Comparison of ENCODE assay signal across 7 cellular contexts in the genomic region with DNA sequence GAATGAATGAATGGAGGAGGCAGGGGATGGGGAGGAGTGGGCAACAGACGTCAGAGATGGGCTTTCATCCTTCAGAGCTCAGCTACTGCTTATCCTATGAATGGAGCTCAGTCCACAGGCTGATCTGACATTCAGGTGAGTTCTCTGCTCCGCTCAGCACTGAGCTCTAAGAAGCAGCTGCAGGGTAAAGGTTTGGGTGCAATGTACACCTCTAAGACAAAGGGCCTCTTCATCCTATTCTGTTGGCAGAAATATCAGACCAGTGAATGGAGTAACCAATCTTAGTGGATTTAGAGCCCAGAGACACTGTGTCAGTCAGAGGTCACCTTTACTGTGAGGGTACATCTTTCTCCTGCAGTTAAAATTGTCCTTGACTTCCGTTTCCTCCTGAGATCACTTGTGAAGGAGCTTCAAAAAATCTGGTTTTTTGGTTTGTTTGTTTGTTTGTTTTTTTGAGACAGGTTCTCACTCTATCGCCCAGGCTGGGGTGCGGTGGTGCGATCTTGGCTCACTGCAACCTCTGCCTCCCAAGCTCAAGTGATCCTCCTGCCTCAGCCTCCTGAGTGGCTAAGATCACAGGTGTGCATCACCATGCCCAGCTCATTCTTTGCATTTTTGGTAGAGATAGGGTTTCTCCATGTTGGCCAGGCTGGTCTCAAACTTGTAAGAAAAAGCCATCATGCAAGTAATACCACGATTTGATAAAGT.
"Had no signal": no experiment of that assay in that cellular context is flagged by ENCODE, and none has a peak within 500 bp of the region (broad histone marks: within the 10 kb centered on the region; RNA-seq: fewer than 3 reads in every experiment).

No MANE protein-coding gene starts in this region.

- H2AFZ ChIP-seq: GM23338 had no signal

- H3K4me2 ChIP-seq: GM23338, KMS-11 had no signal

- H3K27ac ChIP-seq: KMS-11 had no signal

- H3K36me3 Mint-ChIP-seq: IgD-negative memory B cell had no signal

- H3K9me3 Mint-ChIP-seq: GM23338 had no signal

- H3K4me1 ChIP-seq: HAP-1 had no signal

- H3K27ac Mint-ChIP-seq: GM23338, IgD-negative memory B cell had no signal

- FAIRE-seq: HTR-8/SVneo had no signal

- H3K9me3 ChIP-seq: HAP-1 had no signal

- H3K4me3 Mint-ChIP-seq: GM23338, IgD-negative memory B cell had no signal

- H3K36me3 ChIP-seq: HAP-1 had no signal

- DNase-seq: H7, KBM-7 had no signal

- H3K9ac ChIP-seq: KMS-11 had no signal

- H3K4me3 ChIP-seq: GM23338, HAP-1 had no signal
